Comparison of ENCODE assay signal across 8 cellular contexts in genomic region chr15:62059818-62060115, GRCh38. TPM values are rescaled to one million over a fixed set of nuclear protein-coding genes. Genes with fewer than 3 reads are reported as not detected.
DNase-seq lines count a peak whose midpoint lies in the region; ATAC-seq and TF ChIP-seq lines count a peak whose summit lies in the region.

No MANE protein-coding gene starts in this region.

- H3K4me1 ChIP-seq in CD8-positive, alpha-beta T cell (ENCODE audit: insufficient read depth, low read length), result peaks cover 28% of the 10 kb centered on the region

- H3K27ac Mint-ChIP-seq in CD8-positive, alpha-beta T cell, result peak overlapping the region; percentile 95
- peak overlapping the region; percentile 99 for H3K27ac Mint-ChIP-seq in activated naive CD4-positive, alpha-beta T cell treated with anti-CD3 and anti-CD28 coated beads, Interleukin-2, amount 10 ng/mL, durations not matched to agents 7 days and 5 days

- no peaks in the 10 kb centered on the region for H3K27me3 Mint-ChIP-seq in CD8-positive, alpha-beta T cell (ENCODE audit: low read depth)
- peaks cover 19% of the 10 kb centered on the region for H3K27me3 Mint-ChIP-seq in activated naive CD4-positive, alpha-beta T cell treated with anti-CD3 and anti-CD28 coated beads, Interleukin-2, amount 10 ng/mL, durations not matched to agents 7 days and 5 days

- H3K9me3 ChIP-seq in CD8-positive, alpha-beta T cell (ENCODE audit: low read length), result no peaks in the 10 kb centered on the region

- H3K36me3 Mint-ChIP-seq in CD8-positive, alpha-beta T cell, result peaks cover 18% of the 10 kb centered on the region
- peaks cover 6% of the 10 kb centered on the region for H3K36me3 Mint-ChIP-seq in activated naive CD4-positive, alpha-beta T cell treated with anti-CD3 and anti-CD28 coated beads, Interleukin-2, amount 10 ng/mL, durations not matched to agents 7 days and 5 days

- no peak for TF ChIP-seq CTCF in CD8-positive, alpha-beta T cell (IDR thresholded peaks at IDR 0.05)

- DNase-seq in CD8-positive, alpha-beta T cell, result peak in 6 of 7 experiments; percentile 25 to 69 (median 56)
- DNase-seq in HK-2 (ENCODE audit: unreplicated experiment), result peak; percentile 47
- peak; percentile 68 for DNase-seq in SK-MEL-5 (ENCODE audit: low read depth, low spot score)
- peak; percentile 84 for DNase-seq in activated naive CD4-positive, alpha-beta T cell treated with anti-CD3 and anti-CD28 coated beads, Interleukin-2, amount 10 ng/mL, durations not matched to agents 7 days and 5 days
- DNase-seq in Right ventricle myocardium superior, result peak; percentile 65
- peak in 8 of 10 donors; percentile 14 to 85 (median 31) for DNase-seq in posterior cingulate gyrus
- no peak for DNase-seq in NCI-H2029 (lab: John Stamatoyannopoulos, UW)

- H3K36me3 ChIP-seq in CD8-positive, alpha-beta T cell (ENCODE audit: insufficient read depth, low read length), result no peaks in the 10 kb centered on the region

- in situ Hi-C loops in SK-MEL-5 (cut with HindIII; ENCODE audit: low pct_unique_long_range_greater_than_20kb, low sequenced_read_pairs), result no loop called here

- POLR2A ChIA-PET in CD8-positive, alpha-beta T cell (lab: Charles Lee), result interaction anchor here (1.0 to 1.2 kb wide), 2 partner anchors 17 to 75 kb away, joined by 3 to 7 read pairs; no protein-coding TSS in a partner anchor

- H3K4me3 ChIP-seq in CD8-positive, alpha-beta T cell (ENCODE audit: low read depth, low read length), result peak overlapping the region; percentile 89

- ATAC-seq in CD8-positive, alpha-beta T cell, result peak; percentile 57
- ATAC-seq in GM21360 (IDR thresholded peaks at IDR 0.05; ENCODE audit: unreplicated experiment) (peak; percentile 69), Right ventricle myocardium superior (ENCODE audit: poor library complexity) (peak; percentile 71)

- intact Hi-C loops in CD8-positive, alpha-beta T cell (cut with DNase I, micrococcal nuclease), result loop anchor here in 1 of 2 experiments (2.0 kb wide), 1 partner anchor 23 kb away; no protein-coding TSS in a partner anchor
- intact Hi-C loops in Right ventricle myocardium superior (cut with DNase I), result no loop called here
- intact Hi-C loops in posterior cingulate gyrus (cut with DNase I), result loop anchor here (10.0 kb wide), 1 partner anchor 245 kb away; no protein-coding TSS in a partner anchor

- H3K4me1 Mint-ChIP-seq in CD8-positive, alpha-beta T cell (ENCODE audit: low read depth), result peaks cover 50% of the 10 kb centered on the region
- H3K4me1 Mint-ChIP-seq in activated naive CD4-positive, alpha-beta T cell treated with anti-CD3 and anti-CD28 coated beads, Interleukin-2, amount 10 ng/mL, durations not matched to agents 7 days and 5 days, result peaks cover 31% of the 10 kb centered on the region

- H3K4me3 Mint-ChIP-seq in CD8-positive, alpha-beta T cell, result peak overlapping the region; percentile 93
- H3K4me3 Mint-ChIP-seq in activated naive CD4-positive, alpha-beta T cell treated with anti-CD3 and anti-CD28 coated beads, Interleukin-2, amount 10 ng/mL, durations not matched to agents 7 days and 5 days, result peak overlapping the region; percentile 91

- H3K27ac ChIP-seq in CD8-positive, alpha-beta T cell (ENCODE audit: low read depth, low read length), result peak overlapping the region; percentile 90

- no peaks in the 10 kb centered on the region for H3K27me3 ChIP-seq in CD8-positive, alpha-beta T cell (ENCODE audit: insufficient read depth, low read length)

- H3K9me3 Mint-ChIP-seq in CD8-positive, alpha-beta T cell, result no peaks in the 10 kb centered on the region
- no peaks in the 10 kb centered on the region for H3K9me3 Mint-ChIP-seq in activated naive CD4-positive, alpha-beta T cell treated with anti-CD3 and anti-CD28 coated beads, Interleukin-2, amount 10 ng/mL, durations not matched to agents 7 days and 5 days

- CTCF ChIA-PET in CD8-positive, alpha-beta T cell (lab: Charles Lee), result interaction anchor here (0.5 to 2.4 kb wide), 7 partner anchors 10 to 78 kb away, joined by 3 to 11 read pairs (median 5); no protein-coding TSS in a partner anchor
- CTCF ChIA-PET in activated naive CD4-positive, alpha-beta T cell treated with anti-CD3 and anti-CD28 coated beads, Interleukin-2, amount 10 ng/mL, durations not matched to agents 7 days and 5 days (lab: Charles Lee), result interaction anchor here (0.9 to 1.6 kb wide), 7 partner anchors 14 to 182 kb away, joined by 3 to 7 read pairs (median 4); no protein-coding TSS in a partner anchor

RNA-seq across cellular contexts. Expression of gene VPS13C, which starts 0.5 kb away (rescaled TPM):
- total RNA-seq in CD8-positive, alpha-beta T cell, result 10 to 100 TPM; 55.2 to 59.4 TPM
- 30.3 and 31.5 TPM in 2 replicates for total RNA-seq in SK-MEL-5 (2014; rRNA removed; shearing (Covaris generic))
- polyA plus RNA-seq in SK-MEL-5 (2015; cell fraction: cytosol; rRNA removed), result 16.2 and 20.8 TPM in 2 replicates
- 116 and 134 TPM in 2 replicates for polyA plus RNA-seq in SK-MEL-5 (2015; cell fraction: nucleus; rRNA removed)
- 32.8 TPM for total RNA-seq in Right ventricle myocardium superior

RNA-seq across cellular contexts. Expression of gene C2CD4A, which starts 7.0 kb away (rescaled TPM):
- under 1 TPM; 0.08 to 0.11 TPM for total RNA-seq in CD8-positive, alpha-beta T cell
- total RNA-seq in SK-MEL-5 (2014; rRNA removed; shearing (Covaris generic)), result not detected in 2 replicates
- polyA plus RNA-seq in SK-MEL-5 (2015; cell fraction: cytosol; rRNA removed), result not detected in 2 replicates
- polyA plus RNA-seq in SK-MEL-5 (2015; cell fraction: nucleus; rRNA removed), result not detected in 2 replicates
- total RNA-seq in Right ventricle myocardium superior, result not detected
